Comparison of ENCODE assay signal across 31 cellular contexts in genomic region chr20:47888351-47888750, GRCh38.
"Had no signal": no experiment of that assay in that cellular context is flagged by ENCODE, and none has a peak within 500 bp of the region (broad histone marks: within the 10 kb centered on the region; RNA-seq: fewer than 3 reads in every experiment).

No MANE protein-coding gene starts in this region.

- H3K27ac ChIP-seq: left lung, lower lobe of right lung, neutrophil, ovary, prostate gland, skin epidermis, stomach, testis, thyroid gland, transverse colon, upper lobe of left lung had no signal

- H3K27ac Mint-ChIP-seq: immature natural killer cell; mesothelial cell of epicardium; naive B cell; stimulated activated naive B cell treated with anti-CD40 and anti-IgM and Interleukin-4, amounts not matched to agents 10 μg/mL and 1 μg/mL and 100 μg/mL, for 72 hours had no signal

- H3K4me1 Mint-ChIP-seq: immature natural killer cell; naive B cell; neural crest cell; stimulated activated naive B cell treated with anti-CD40 and anti-IgM and Interleukin-4, amounts not matched to agents 10 μg/mL and 1 μg/mL and 100 μg/mL, for 72 hours had no signal

- ATAC-seq: left colon; left lung; lower lobe of right lung; right cardiac atrium; sciatic nerve; stimulated activated naive B cell treated with anti-CD40 and anti-IgM and Interleukin-4, amounts not matched to agents 10 μg/mL and 1 μg/mL and 100 μg/mL, for 72 hours; stimulated activated naive CD8-positive, alpha-beta T cell treated with anti-CD3 and anti-CD28 coated beads, Interleukin-15, Interleukin-2, amounts not matched to agents 100 U/mL and 50 U/mL, for 24 hours had no signal

- DNase-seq: hypothalamus; immature natural killer cell; kidney; left lung; lower lobe of right lung; mammary epithelial cell; mesenchymal stem cell; naive B cell; occipital lobe; ovary; retina; right cardiac atrium; stimulated activated CD4-positive, alpha-beta T cell treated with anti-CD3 and anti-CD28 coated beads, Interleukin-12 subunit alpha, Interleukin-12 subunit beta, amount 100 ng/mL, for 4 hours; stimulated activated CD4-positive, alpha-beta T cell treated with anti-CD3 and anti-CD28 coated beads, Interleukin-15, amount 100 ng/mL, for 24 hours; stimulated activated CD4-positive, alpha-beta T cell treated with anti-CD3 and anti-CD28 coated beads, Interleukin-2, amount 100 ng/mL, for 24 hours; stimulated activated CD4-positive, alpha-beta T cell treated with anti-CD3 and anti-CD28 coated beads, Interleukin-4, amount 100 ng/mL, for 1 hour; stimulated activated naive B cell treated with anti-CD40 and anti-IgM and Interleukin-4, amounts not matched to agents 10 μg/mL and 1 μg/mL and 100 μg/mL, for 72 hours; stimulated activated naive CD8-positive, alpha-beta T cell treated with anti-CD3 and anti-CD28 coated beads, Interleukin-15, Interleukin-2, amounts not matched to agents 100 U/mL and 50 U/mL, for 24 hours; stomach; testis; thyroid gland; transverse colon; upper lobe of left lung had no signal

- H3K9me3 Mint-ChIP-seq: immature natural killer cell; mesothelial cell of epicardium; naive B cell; nephron; neural crest cell; stimulated activated naive B cell treated with anti-CD40 and anti-IgM and Interleukin-4, amounts not matched to agents 10 μg/mL and 1 μg/mL and 100 μg/mL, for 72 hours had no signal

- H3K36me3 Mint-ChIP-seq: immature natural killer cell; mesothelial cell of epicardium; naive B cell; stimulated activated naive B cell treated with anti-CD40 and anti-IgM and Interleukin-4, amounts not matched to agents 10 μg/mL and 1 μg/mL and 100 μg/mL, for 72 hours had no signal

- H3K4me3 Mint-ChIP-seq: immature natural killer cell; mesothelial cell of epicardium; naive B cell; nephron; neural crest cell; stimulated activated naive B cell treated with anti-CD40 and anti-IgM and Interleukin-4, amounts not matched to agents 10 μg/mL and 1 μg/mL and 100 μg/mL, for 72 hours had no signal
